9 cellular contexts compared by ENCODE assay signal in genomic region chr16:56866955-56867830, GRCh38. TPM values are rescaled to one million over a fixed set of nuclear protein-coding genes. Genes with fewer than 3 reads are reported as not detected.
DNase-seq lines count a peak whose midpoint lies in the region; ATAC-seq and TF ChIP-seq lines count a peak whose summit lies in the region.
"Had no signal": no experiment of that assay in that cellular context is flagged by ENCODE, and none has a peak within 500 bp of the region (broad histone marks: within the 10 kb centered on the region; RNA-seq: fewer than 3 reads in every experiment).

No MANE protein-coding gene starts in this region.

- peak; percentile 17 to 43 for DNase-seq in NCI-H446 (lab: John Stamatoyannopoulos, UW)
- DNase-seq in NCI-H446 treated with DMSO at 0.1 percent for 48 hours (lab: John Stamatoyannopoulos, UW) = no peak
- peak; percentile 78 for DNase-seq in Karpas-422
- DNase-seq in SKM-1 (lab: John Stamatoyannopoulos, UW; ENCODE audit: unreplicated experiment) = peak; percentile 80
- DNase-seq in cerebellum (ENCODE audit: low spot score) = peak; percentile 47
- DNase-seq in left lung = no peak
- DNase-seq in stimulated activated CD8-positive, alpha-beta memory T cell treated with anti-CD3 and anti-CD28 coated beads, Interleukin-4, amount 100 ng/mL, for 48 hours = peak; percentile 52
- DNase-seq in NCI-H1048 (lab: John Stamatoyannopoulos, UW) = no peak

- no peaks in the 10 kb centered on the region for H3K9me3 ChIP-seq in Karpas-422 (ENCODE audit: low read length)
- no peaks in the 10 kb centered on the region for H3K9me3 ChIP-seq in left lung

- no peaks in the 10 kb centered on the region for H3K79me2 ChIP-seq in Karpas-422 (ENCODE audit: low read length)

- H3K4me3 ChIP-seq in Karpas-422 (ENCODE audit: low read length) (no peak overlapping the region), left lung (no peak overlapping the region)

- peaks cover 12% of the 10 kb centered on the region for H3K4me1 ChIP-seq in Karpas-422 (ENCODE audit: low read length)
- H3K4me1 ChIP-seq in left lung = peaks cover 0 to 18% of the 10 kb centered on the region in 2 donors

- H3K4me2 ChIP-seq in Karpas-422 (ENCODE audit: low read depth, low read length, poor library complexity, severe bottlenecking) = no peak overlapping the region

- H3K27ac ChIP-seq in Karpas-422 (ENCODE audit: low read length) = no peak overlapping the region
- no peak overlapping the region for H3K27ac ChIP-seq in left lung

- no peaks in the 10 kb centered on the region for H3K27me3 ChIP-seq in Karpas-422 (ENCODE audit: low read length)
- H3K27me3 ChIP-seq in left lung = no peaks in the 10 kb centered on the region

- no peak overlapping the region for H3K9ac ChIP-seq in Karpas-422 (ENCODE audit: low read length)

- intact Hi-C loops in left lung (cut with DNase I) = no loop called here

- H2AFZ ChIP-seq in Karpas-422 (ENCODE audit: low read length) = no peak overlapping the region

- no peaks in the 10 kb centered on the region for H4K20me1 ChIP-seq in Karpas-422 (ENCODE audit: insufficient read depth, low read depth, low read length)

- no peaks in the 10 kb centered on the region for H3K36me3 ChIP-seq in Karpas-422 (ENCODE audit: insufficient read depth, low read length)
- H3K36me3 ChIP-seq in left lung = no peaks in the 10 kb centered on the region

- no peaks in the 10 kb centered on the region for H3K9me2 ChIP-seq in Karpas-422 (replicated peaks; ENCODE audit: insufficient read depth, low read length)

- peak; percentile 61 for ATAC-seq in left lung

- peak; percentile 74 to 75 for TF ChIP-seq CTCF in left lung (IDR thresholded peaks at IDR 0.05)

RNA-seq across cellular contexts. Expression of gene SLC12A3, which starts 2.2 kb away (rescaled TPM):
- 0.14 TPM in 1 of 2 replicates, not detected in the other for total RNA-seq in Karpas-422 (2014; rRNA removed; shearing (Covaris generic); ENCODE audit: low replicate concordance)
- total RNA-seq in cerebellum (not detected), left lung (not detected)
- total RNA-seq: Daoy had no signal

Comparison
In these comparisons a context has a peak if more than half of its experiments do, and no peak if none do; other contexts are left out.
1. DNase-seq: peak in NCI-H446 (2 of 2), Karpas-422 (single experiment), SKM-1 (single experiment), cerebellum (single experiment) and stimulated activated CD8-positive, alpha-beta memory T cell treated with anti-CD3 and anti-CD28 coated beads, Interleukin-4, amount 100 ng/mL, for 48 hours (single experiment); none in NCI-H446 treated with DMSO at 0.1 percent for 48 hours (single experiment), left lung (0 of 2) and NCI-H1048 (single experiment).